12 cellular contexts compared by ENCODE assay signal in the genomic region with DNA sequence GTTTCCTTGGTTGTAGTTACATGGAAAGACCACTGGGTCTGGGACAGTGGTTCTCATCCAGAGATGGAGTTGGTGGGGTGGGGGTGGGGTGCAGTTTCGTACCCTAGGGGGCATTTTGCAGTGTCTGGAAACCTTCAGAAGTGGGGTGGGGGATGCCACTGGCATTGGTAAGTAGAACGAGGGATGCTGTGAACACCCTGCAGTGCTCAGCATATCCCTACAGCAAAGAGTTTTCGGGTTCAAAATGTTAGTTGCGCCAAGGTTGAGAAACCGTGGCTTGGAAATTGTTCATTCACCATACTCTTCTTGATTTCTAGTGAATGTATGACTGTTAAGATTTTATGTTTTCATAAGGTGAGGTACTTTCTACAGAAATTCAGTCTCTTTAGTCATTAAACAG. TPM values are rescaled to one million over a fixed set of nuclear protein-coding genes. Genes with fewer than 3 reads are reported as not detected.
DNase-seq lines count a peak whose midpoint lies in the region; ATAC-seq and TF ChIP-seq lines count a peak whose summit lies in the region.
"Had no signal": no experiment of that assay in that cellular context is flagged by ENCODE, and none has a peak within 500 bp of the region (broad histone marks: within the 10 kb centered on the region; RNA-seq: fewer than 3 reads in every experiment).

No MANE protein-coding gene starts in this region.

- H3K36me3 Mint-ChIP-seq in CD4-positive, alpha-beta memory T cell, result peaks cover 4 to 15% of the 10 kb centered on the region in 2 donors
- H3K36me3 Mint-ChIP-seq in activated T-helper 1 cell treated with anti-CD3 and anti-CD28 coated beads, Interleukin-12 subunit alpha, Interleukin-12 subunit beta, Interleukin-2, Interleukin-4 antibody, amounts not matched to agents 30 ng/mL and 10 ng/mL and 1 ng/mL, durations not matched to agents 14 hours and 24 hours and 36 hours (ENCODE audit: low read depth), result peaks cover 24% of the 10 kb centered on the region
- no peaks in the 10 kb centered on the region for H3K36me3 Mint-ChIP-seq in mesothelial cell of epicardium

- CTCF ChIA-PET in CD4-positive, alpha-beta memory T cell (lab: Charles Lee; ENCODE audit: partially characterized antibody), result interaction anchor here (1.0 to 1.4 kb wide), 3 partner anchors 12 to 23 kb away, joined by 3 to 7 read pairs (median 4); no protein-coding TSS in a partner anchor
- CTCF ChIA-PET in RWPE1 (lab: Yijun Ruan, JAX), result interaction anchor here (0.6 kb wide), 1 partner anchor 31 kb away, joined by 4 read pairs; no protein-coding TSS in a partner anchor

- ATAC-seq in GM21367 (IDR thresholded peaks at IDR 0.05; ENCODE audit: unreplicated experiment), result no peak
- ATAC-seq: heart left ventricle, left cardiac atrium had no signal

- H3K9me3 Mint-ChIP-seq in CD4-positive, alpha-beta memory T cell, result no peaks in the 10 kb centered on the region
- no peaks in the 10 kb centered on the region for H3K9me3 Mint-ChIP-seq in activated T-helper 1 cell treated with anti-CD3 and anti-CD28 coated beads, Interleukin-12 subunit alpha, Interleukin-12 subunit beta, Interleukin-2, Interleukin-4 antibody, amounts not matched to agents 30 ng/mL and 10 ng/mL and 1 ng/mL, durations not matched to agents 14 hours and 24 hours and 36 hours
- H3K9me3 Mint-ChIP-seq in mesothelial cell of epicardium, result no peaks in the 10 kb centered on the region

- peak overlapping the region; percentile 94 to 97 (median 96) for H3K27ac Mint-ChIP-seq in CD4-positive, alpha-beta memory T cell
- peak overlapping the region; percentile 95 for H3K27ac Mint-ChIP-seq in activated T-helper 1 cell treated with anti-CD3 and anti-CD28 coated beads, Interleukin-12 subunit alpha, Interleukin-12 subunit beta, Interleukin-2, Interleukin-4 antibody, amounts not matched to agents 30 ng/mL and 10 ng/mL and 1 ng/mL, durations not matched to agents 14 hours and 24 hours and 36 hours
- no peak overlapping the region for H3K27ac Mint-ChIP-seq in mesothelial cell of epicardium

- H3K9me3 ChIP-seq in CD4-positive, alpha-beta memory T cell (ENCODE audit: control insufficient read depth in 1 of 2, low read length in 2 of 2), result no peaks in the 10 kb centered on the region
- H3K9me3 ChIP-seq: heart left ventricle had no signal

- peak overlapping the region; percentile 77 to 91 (median 84) for H3K4me3 Mint-ChIP-seq in CD4-positive, alpha-beta memory T cell
- H3K4me3 Mint-ChIP-seq in activated T-helper 1 cell treated with anti-CD3 and anti-CD28 coated beads, Interleukin-12 subunit alpha, Interleukin-12 subunit beta, Interleukin-2, Interleukin-4 antibody, amounts not matched to agents 30 ng/mL and 10 ng/mL and 1 ng/mL, durations not matched to agents 14 hours and 24 hours and 36 hours, result peak overlapping the region; percentile 71
- H3K4me3 Mint-ChIP-seq in mesothelial cell of epicardium, result no peak overlapping the region

- peaks cover 47 to 73% (median 63%) of the 10 kb centered on the region in 4 donors for H3K4me1 Mint-ChIP-seq in CD4-positive, alpha-beta memory T cell
- H3K4me1 Mint-ChIP-seq in activated T-helper 1 cell treated with anti-CD3 and anti-CD28 coated beads, Interleukin-12 subunit alpha, Interleukin-12 subunit beta, Interleukin-2, Interleukin-4 antibody, amounts not matched to agents 30 ng/mL and 10 ng/mL and 1 ng/mL, durations not matched to agents 14 hours and 24 hours and 36 hours (ENCODE audit: low read depth), result peaks cover 67% of the 10 kb centered on the region
- no peaks in the 10 kb centered on the region for H3K4me1 Mint-ChIP-seq in mesothelial cell of epicardium

- intact Hi-C loops in CD4-positive, alpha-beta memory T cell (cut with micrococcal nuclease), result loop anchor here (2.0 kb wide), 1 partner anchor 31 kb away; no protein-coding TSS in a partner anchor
- intact Hi-C loops in activated T-helper 1 cell treated with anti-CD3 and anti-CD28 coated beads, Interleukin-12 subunit alpha, Interleukin-12 subunit beta, Interleukin-2, Interleukin-4 antibody, amounts not matched to agents 30 ng/mL and 10 ng/mL and 1 ng/mL, durations not matched to agents 14 hours and 24 hours and 36 hours (cut with micrococcal nuclease), result loop anchor here (1.0 to 2.0 kb wide), 4 partner anchors 11 to 77 kb away; no protein-coding TSS in a partner anchor

- H3K4me1 ChIP-seq in CD4-positive, alpha-beta memory T cell (ENCODE audit: insufficient read depth, low read length), result peaks cover 52% of the 10 kb centered on the region

- TF ChIP-seq CTCF in GM12872 (IDR thresholded peaks at IDR 0.05; ENCODE audit: insufficient read depth, low read depth, low read length), result peak; percentile 22; the same call in 1 of the 3 replicates
- peak; percentile 15 for TF ChIP-seq CTCF in mesothelial cell of epicardium (IDR thresholded peaks at IDR 0.05; ENCODE audit: unreplicated experiment)
- TF ChIP-seq CTCF in RWPE1 (conservative IDR thresholded peaks at IDR 0.05; ENCODE audit: low read depth), result no peak

- POLR2A ChIA-PET in CD4-positive, alpha-beta memory T cell (lab: Charles Lee; ENCODE audit: partially characterized antibody), result interaction anchor here (0.8 to 1.6 kb wide), 4 partner anchors 14 to 31 kb away, joined by 3 to 4 read pairs (median 3); no protein-coding TSS in a partner anchor
- POLR2A ChIA-PET in RWPE1 (lab: Yijun Ruan, JAX; ENCODE audit: low non-redundant PET), result no interaction called here

- H3K27me3 ChIP-seq in CD4-positive, alpha-beta memory T cell (ENCODE audit: insufficient read depth, low read length), result no peaks in the 10 kb centered on the region
- H3K27me3 ChIP-seq: heart left ventricle had no signal

- H3K27ac ChIP-seq in CD4-positive, alpha-beta memory T cell (ENCODE audit: low read depth, low read length), result peak overlapping the region; percentile 58
- no peak overlapping the region for H3K27ac ChIP-seq in RWPE1

- H3K4me3 ChIP-seq in CD4-positive, alpha-beta memory T cell (ENCODE audit: low read length in 2 of 2), result peak overlapping the region in 1 of 2 donors; percentile 43
- H3K4me3 ChIP-seq: heart left ventricle had no signal

- H3K36me3 ChIP-seq in CD4-positive, alpha-beta memory T cell (ENCODE audit: insufficient read depth, low read length), result no peaks in the 10 kb centered on the region
- H3K36me3 ChIP-seq: heart left ventricle had no signal

- no peaks in the 10 kb centered on the region for H3K27me3 Mint-ChIP-seq in CD4-positive, alpha-beta memory T cell
- no peaks in the 10 kb centered on the region for H3K27me3 Mint-ChIP-seq in activated T-helper 1 cell treated with anti-CD3 and anti-CD28 coated beads, Interleukin-12 subunit alpha, Interleukin-12 subunit beta, Interleukin-2, Interleukin-4 antibody, amounts not matched to agents 30 ng/mL and 10 ng/mL and 1 ng/mL, durations not matched to agents 14 hours and 24 hours and 36 hours (ENCODE audit: insufficient read depth)
- H3K27me3 Mint-ChIP-seq in mesothelial cell of epicardium (ENCODE audit: low read depth), result no peaks in the 10 kb centered on the region

- no peak for DNase-seq in CD4-positive, alpha-beta memory T cell
- no peak for DNase-seq in activated T-helper 1 cell treated with anti-CD3 and anti-CD28 coated beads, Interleukin-12 subunit alpha, Interleukin-12 subunit beta, Interleukin-2, Interleukin-4 antibody, amounts not matched to agents 30 ng/mL and 10 ng/mL and 1 ng/mL, durations not matched to agents 14 hours and 24 hours and 36 hours (ENCODE audit: low spot score)
- no peak for DNase-seq in mesothelial cell of epicardium (ENCODE audit: low spot score in 2 of 2, unreplicated experiment in 2 of 2)
- DNase-seq in RWPE1 (ENCODE audit: low spot score), result no peak
- no peak for DNase-seq in GF-D8 (lab: John Stamatoyannopoulos, UW)
- DNase-seq in DMS79 treated with DMSO at 0.1 percent for 48 hours (lab: John Stamatoyannopoulos, UW), result no peak
- DNase-seq: aorta, heart left ventricle, left cardiac atrium, NCI-H2081 had no signal

RNA-seq across cellular contexts. Expression of a gene that starts 28.7 kb away (rescaled TPM):
- total RNA-seq in CD4-positive, alpha-beta memory T cell, result 10 to 100 TPM; 43.4 to 44.8 TPM
- 10 to 100 TPM; 14.9 to 21.0 TPM for polyA plus RNA-seq in CD4-positive, alpha-beta memory T cell
- 69.2 and 73.1 TPM in 2 replicates for total RNA-seq in activated T-helper 1 cell treated with anti-CD3 and anti-CD28 coated beads, Interleukin-12 subunit alpha, Interleukin-12 subunit beta, Interleukin-2, Interleukin-4 antibody, amounts not matched to agents 30 ng/mL and 10 ng/mL and 1 ng/mL, durations not matched to agents 14 hours and 24 hours and 36 hours
- 26.4 to 26.9 TPM (median 26.5 TPM) in 3 replicates for total RNA-seq in mesothelial cell of epicardium
